17 cellular contexts compared by ENCODE assay signal in genomic region chr11:127238321-127238720, GRCh38.
"Had no signal": no experiment of that assay in that cellular context is flagged by ENCODE, and none has a peak within 500 bp of the region (broad histone marks: within the 10 kb centered on the region; RNA-seq: fewer than 3 reads in every experiment).

No MANE protein-coding gene starts in this region.

- DNase-seq: effector memory CD8-positive, alpha-beta T cell; erythroblast; heart right ventricle; hypothalamus; kidney glomerular epithelial cell; mucosa of descending colon; naive thymus-derived CD8-positive, alpha-beta T cell; psoas muscle; retina; sigmoid colon; stimulated activated CD4-positive, alpha-beta T cell treated with anti-CD3 and anti-CD28 coated beads, Interleukin-2, amount 100 ng/mL, for 24 hours; stimulated activated CD4-positive, alpha-beta T cell treated with anti-CD3 and anti-CD28 coated beads, Interleukin-4, amount 100 ng/mL, for 4 hours; stimulated activated naive B cell treated with anti-CD40 and anti-IgM and Interleukin-4, amounts not matched to agents 10 μg/mL and 1 μg/mL and 100 μg/mL, for 72 hours; stimulated activated naive CD8-positive, alpha-beta T cell treated with anti-CD3 and anti-CD28 coated beads, Interleukin-15, amount 100 ng/mL, for 72 hours; testis had no signal

- H3K4me3 ChIP-seq: heart right ventricle, mucosa of descending colon, psoas muscle, sigmoid colon, skin epidermis, testis, tibial nerve had no signal
